8 cellular contexts compared by ENCODE assay signal in the genomic region with DNA sequence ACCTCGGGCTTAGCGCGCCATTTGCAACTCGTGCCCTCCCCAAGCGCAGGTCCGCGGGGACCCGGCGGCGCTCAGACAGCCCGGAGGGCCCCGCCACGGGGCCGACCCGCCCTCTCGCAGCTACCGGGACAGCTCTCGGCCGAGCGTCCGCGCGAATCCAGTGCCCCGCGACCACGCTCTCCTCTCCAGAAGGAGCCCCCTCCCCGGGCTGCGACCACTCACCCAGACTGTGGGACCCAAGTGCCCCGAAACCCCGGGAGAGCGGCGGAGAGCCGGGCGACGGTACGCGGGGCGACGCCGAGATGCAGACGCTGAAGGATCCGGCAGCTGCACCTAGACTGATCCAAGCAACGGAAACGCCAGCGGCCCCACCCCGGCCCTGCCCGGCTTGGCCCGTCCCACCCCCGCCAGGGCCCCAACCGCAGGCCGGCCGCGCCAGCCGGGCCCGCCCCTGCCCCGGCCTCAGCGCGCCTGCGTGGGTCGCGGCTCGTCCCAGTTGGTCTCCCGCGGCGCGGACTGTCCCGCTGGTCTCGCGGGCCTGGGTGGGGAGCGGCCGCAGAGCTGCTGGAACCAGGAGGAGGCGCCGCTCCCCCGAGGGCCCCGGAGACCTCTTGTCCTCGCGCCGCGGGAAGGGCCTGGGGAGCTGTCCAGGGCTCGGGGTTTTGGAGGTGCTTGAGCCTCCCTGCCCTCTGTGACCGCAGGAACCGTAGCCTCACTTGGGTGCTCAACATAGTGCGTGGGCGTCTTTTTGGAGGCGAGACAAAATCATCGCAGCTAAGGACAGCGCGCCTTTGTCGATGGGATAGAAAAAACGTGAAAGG. TPM values are rescaled to one million over a fixed set of nuclear protein-coding genes. Genes with fewer than 3 reads are reported as not detected.
A peak's percentile ranks its signal among the peaks of the same experiment; 100 is the strongest.
DNase-seq lines count a peak whose midpoint lies in the region; ATAC-seq and TF ChIP-seq lines count a peak whose summit lies in the region.

Gene ANXA5, minus strand, starts transcription at position 340 of the 821 bp plus-strand sequence. CDS start 391 bp downstream, outside the sequence.

- H4K8ac ChIP-seq in neuronal stem cell (ENCODE audit: low read depth, low read length) = no peak within 1 kb of the TSS

- no peaks in the 10 kb centered on the region; the same call in 1 of the 2 replicates for H3F3A ChIP-seq in DOHH2 (ENCODE audit: control insufficient read depth, insufficient read depth)

- peak within 1 kb of the TSS; percentile 80 for H3K23ac ChIP-seq in neuronal stem cell (ENCODE audit: low read depth, low read length, poor library complexity)

- H2AFZ ChIP-seq in neuronal stem cell (ENCODE audit: low read length) = peak within 1 kb of the TSS; percentile 97

- H2BK12ac ChIP-seq in neuronal stem cell (ENCODE audit: low read length) = peak within 1 kb of the TSS; percentile 41

- peak; percentile 89 for ATAC-seq in GM21515 (IDR thresholded peaks at IDR 0.05; ENCODE audit: unreplicated experiment)

- H4K20me1 ChIP-seq in DOHH2 (ENCODE audit: control insufficient read depth, insufficient read depth, low read depth, low read length) = no peaks in the 10 kb centered on the region

- H3K27ac ChIP-seq in DOHH2 (ENCODE audit: low read depth, low read length) (0 out of 2 replicates have a peak within 1 kb of the TSS, but pooled peaks have one; percentile 2), neuronal stem cell (replicated peaks; ENCODE audit: low read length) (peak within 1 kb of the TSS; percentile 57)

- no peaks in the 10 kb centered on the region for H3K9me3 ChIP-seq in DOHH2 (ENCODE audit: control insufficient read depth, insufficient read depth, low read length)
- peaks cover 0 to under 1% of the 10 kb centered on the region in 2 donors for H3K9me3 ChIP-seq in neuronal stem cell (replicated peaks in 1 of 2; ENCODE audit: control insufficient read depth in 2 of 2, insufficient read depth in 1 of 2, low read depth in 1 of 2, low read length in 2 of 2)

- H4K91ac ChIP-seq in neuronal stem cell (ENCODE audit: low read depth, low read length, poor library complexity) = no peak within 1 kb of the TSS

- DNase-seq in HuH-7 (ENCODE audit: low spot score) (peak; percentile 64), SHP77 treated with DMSO at 0.1 percent for 48 hours (lab: John Stamatoyannopoulos, UW) (peak; percentile 31), foreskin melanocyte (peak; percentile 87), neuronal stem cell (ENCODE audit: low spot score) (peak; percentile 75), superior temporal gyrus (ENCODE audit: extremely low spot score) (peak; percentile 71)
- DNase-seq in activated naive CD4-positive, alpha-beta T cell (lab: John Stamatoyannopoulos, UW) = peak in 3 of 4 experiments; percentile 12 to 36 (median 19)

- H3K9me2 ChIP-seq in DOHH2 (replicated peaks; ENCODE audit: control insufficient read depth, low read length) = no peaks in the 10 kb centered on the region

- H3K4me1 ChIP-seq in DOHH2 (ENCODE audit: control insufficient read depth, low read length) (peaks cover 18% of the 10 kb centered on the region), neuronal stem cell (ENCODE audit: control insufficient read depth in 2 of 2, insufficient read depth in 1 of 2, low read depth in 1 of 2, low read length in 2 of 2) (peaks cover 0 to 7% of the 10 kb centered on the region in 2 donors)

- H3K4me3 ChIP-seq in DOHH2 (ENCODE audit: low read length) (peak within 1 kb of the TSS; percentile 71), neuronal stem cell (ENCODE audit: low read length in 2 of 2) (peak within 1 kb of the TSS; percentile 92 to 96)

- H2BK15ac ChIP-seq in neuronal stem cell (ENCODE audit: low read length) = peak within 1 kb of the TSS; percentile 75

- H2BK5ac ChIP-seq in neuronal stem cell (ENCODE audit: low read length) = no peak within 1 kb of the TSS

- H2BK120ac ChIP-seq in neuronal stem cell (ENCODE audit: low read depth, low read length) = no peak within 1 kb of the TSS

- WGBS in neuronal stem cell (ENCODE audit: extremely low coverage in 2 of 2, insufficient read length in 2 of 2, insufficient replicate concordance in 1 of 2), 2 donors = no CpG with 5 or more reads among the region's 90 CpGs

- H3K9ac ChIP-seq in neuronal stem cell (ENCODE audit: low read depth, low read length, poor library complexity) = peak within 1 kb of the TSS; percentile 88

- no peak within 1 kb of the TSS for H3K4ac ChIP-seq in neuronal stem cell (ENCODE audit: low read length)

- H3K27me3 ChIP-seq in DOHH2 (ENCODE audit: control insufficient read depth, low read length) (peaks cover 18% of the 10 kb centered on the region), neuronal stem cell (ENCODE audit: control insufficient read depth in 3 of 3, insufficient read depth in 3 of 3, low read depth in 1 of 3, low read length in 3 of 3) (no peaks in the 10 kb centered on the region)

- TF ChIP-seq CTCF in DOHH2 (IDR thresholded peaks at IDR 0.05; ENCODE audit: low read depth, low read length, poor library complexity, severe bottlenecking) = no peak

- 0 out of 2 replicates have a peak, but pooled peaks cover 5% of the 10 kb centered on the region for H3K79me2 ChIP-seq in DOHH2 (ENCODE audit: control insufficient read depth, low read length)

- H2AK5ac ChIP-seq in neuronal stem cell (ENCODE audit: low read depth, low read length) = no peak within 1 kb of the TSS

- H3K4me2 ChIP-seq in DOHH2 (ENCODE audit: low read length) = peak within 1 kb of the TSS; percentile 86
- peak within 1 kb of the TSS; percentile 61 for H3K4me2 ChIP-seq in neuronal stem cell (ENCODE audit: insufficient read depth, low read length, poor library complexity, severe bottlenecking)

- H3K14ac ChIP-seq in neuronal stem cell (ENCODE audit: low read length) = no peak within 1 kb of the TSS

- H3K79me1 ChIP-seq in neuronal stem cell (ENCODE audit: low read depth, low read length) = no peaks in the 10 kb centered on the region

- no peaks in the 10 kb centered on the region for H3K36me3 ChIP-seq in DOHH2 (ENCODE audit: control insufficient read depth, low read length)
- H3K36me3 ChIP-seq in neuronal stem cell (replicated peaks in 1 of 2; ENCODE audit: control insufficient read depth in 2 of 2, insufficient read depth in 2 of 2, low read length in 2 of 2) = peaks cover 0 to 27% of the 10 kb centered on the region in 2 donors

- peak within 1 kb of the TSS; percentile 95 for H3K18ac ChIP-seq in neuronal stem cell (ENCODE audit: low read length)

RNA-seq across cellular contexts. Expression of gene ANXA5, which starts in this region (rescaled TPM):
- 130 TPM for polyA plus RNA-seq in neuronal stem cell (2013, experiment 1 of 2)
- polyA plus RNA-seq in neuronal stem cell (2013, experiment 2 of 2) = 128 TPM

Comparison
In these comparisons a context has a peak if more than half of its experiments do, and no peak if none do; other contexts are left out.
1. Peak in every context shown above with its lines: DNase-seq, ATAC-seq, H3K4me3 ChIP-seq and H3K27ac ChIP-seq.
2. DNase-seq: peak in every context shown above with its lines; median percentile 87 in foreskin melanocyte; 75 in neuronal stem cell; 71 in superior temporal gyrus; 64 in HuH-7; 31 in SHP77 treated with DMSO at 0.1 percent for 48 hours; 19 in activated naive CD4-positive, alpha-beta T cell.